Comparison of ENCODE assay signal across 11 cellular contexts in genomic region chr13:23621316-23621645, GRCh38. TPM values are rescaled to one million over a fixed set of nuclear protein-coding genes. Genes with fewer than 3 reads are reported as not detected.
DNase-seq lines count a peak whose midpoint lies in the region; ATAC-seq, FAIRE-seq and TF ChIP-seq lines count a peak whose summit lies in the region.
"Had no signal": no experiment of that assay in that cellular context is flagged by ENCODE, and none has a peak within 500 bp of the region (broad histone marks: within the 10 kb centered on the region; RNA-seq: fewer than 3 reads in every experiment).

No MANE protein-coding gene starts in this region.

- no peak for TF ChIP-seq CTCF in bronchial epithelial cell (IDR thresholded peaks at IDR 0.05; ENCODE audit: insufficient read depth, low read length, severe bottlenecking)
- no peak for TF ChIP-seq CTCF in nephron (IDR thresholded peaks at IDR 0.05; ENCODE audit: unreplicated experiment in 3 of 3)

- H3K36me3 ChIP-seq in bronchial epithelial cell (ENCODE audit: control insufficient read depth, insufficient read depth, low read length): no peaks in the 10 kb centered on the region

- no peak for FAIRE-seq in bronchial epithelial cell (lab: Jason Lieb, UNC)

- ATAC-seq in HG02642 (IDR thresholded peaks at IDR 0.05; ENCODE audit: poor library complexity, unreplicated experiment) (peak; percentile 48), HG02588 (IDR thresholded peaks at IDR 0.05; ENCODE audit: unreplicated experiment) (no peak)

- no peak overlapping the region for H3K4me3 ChIP-seq in bronchial epithelial cell (ENCODE audit: low read depth, low read length)

- peaks cover 17% of the 10 kb centered on the region for H3K4me1 Mint-ChIP-seq in nephron
- H3K4me1 Mint-ChIP-seq: memory B cell had no signal

- H3K36me3 Mint-ChIP-seq in nephron (ENCODE audit: low read depth): peaks cover 65% of the 10 kb centered on the region
- H3K36me3 Mint-ChIP-seq: memory B cell had no signal

- H3K4me3 Mint-ChIP-seq in nephron: no peak overlapping the region
- H3K4me3 Mint-ChIP-seq: memory B cell had no signal

- DNase-seq in GM04503 (ENCODE audit: low read depth) (peak; percentile 77), bronchial epithelial cell (ENCODE audit: low read depth) (peak; percentile 98), NAMALWA (ENCODE audit: low spot score) (no peak), OCI-M2 (lab: John Stamatoyannopoulos, UW; ENCODE audit: unreplicated experiment) (no peak), NCI-H774 (lab: John Stamatoyannopoulos, UW) (no peak)
- DNase-seq: activated naive CD4-positive, alpha-beta T cell treated with anti-CD3 and anti-CD28 coated beads, Interleukin-2, amount 50 U/mL, for 16 hours; NCI-H2107 had no signal

- no peaks in the 10 kb centered on the region for H3K27me3 ChIP-seq in bronchial epithelial cell (ENCODE audit: control insufficient read depth, insufficient read depth, low read length)

- H3K27ac Mint-ChIP-seq in nephron: peak overlapping the region; percentile 26 to 69 (median 49)
- H3K27ac Mint-ChIP-seq: memory B cell had no signal

- peaks cover 8% of the 10 kb centered on the region for H3K9me3 Mint-ChIP-seq in nephron
- H3K9me3 Mint-ChIP-seq: memory B cell had no signal

- no peaks in the 10 kb centered on the region for H3K27me3 Mint-ChIP-seq in nephron (ENCODE audit: low read depth)

RNA-seq across cellular contexts. Expression of gene TNFRSF19, which starts 51.1 kb away (rescaled TPM):
- total RNA-seq in bronchial epithelial cell: 1.3 and 3.2 TPM in 2 replicates

Comparison
In these comparisons a context has a peak if more than half of its experiments do, and no peak if none do; other contexts are left out.
1. DNase-seq: peak in GM04503 (single experiment) and bronchial epithelial cell (single experiment); none in NAMALWA (single experiment), OCI-M2 (single experiment) and NCI-H774 (single experiment).